In genomic region chr3:8561365-8561764, GRCh38 we compare ENCODE assay signal across 1 cellular context.
TF ChIP-seq lines count a peak whose summit lies in the region.

No MANE protein-coding gene starts in this region.

TF ChIP-seq in WTC11, 78 proteins besides CTCF, POLR2A, EP300 and RAD21 (continued from another document):
- no peak for TF ChIP-seq CDX4 (CRISPR knock-in tag; IDR thresholded peaks at IDR 0.05; ENCODE audit: borderline replicate concordance)
- no peak for TF ChIP-seq NR1H2 (CRISPR knock-in tag; IDR thresholded peaks at IDR 0.05)
- no peak for TF ChIP-seq AR (CRISPR knock-in tag; IDR thresholded peaks at IDR 0.05)
- TF ChIP-seq TP53 (CRISPR knock-in tag; IDR thresholded peaks at IDR 0.05): no peak
